2 cellular contexts compared by ENCODE assay signal in the genomic region with DNA sequence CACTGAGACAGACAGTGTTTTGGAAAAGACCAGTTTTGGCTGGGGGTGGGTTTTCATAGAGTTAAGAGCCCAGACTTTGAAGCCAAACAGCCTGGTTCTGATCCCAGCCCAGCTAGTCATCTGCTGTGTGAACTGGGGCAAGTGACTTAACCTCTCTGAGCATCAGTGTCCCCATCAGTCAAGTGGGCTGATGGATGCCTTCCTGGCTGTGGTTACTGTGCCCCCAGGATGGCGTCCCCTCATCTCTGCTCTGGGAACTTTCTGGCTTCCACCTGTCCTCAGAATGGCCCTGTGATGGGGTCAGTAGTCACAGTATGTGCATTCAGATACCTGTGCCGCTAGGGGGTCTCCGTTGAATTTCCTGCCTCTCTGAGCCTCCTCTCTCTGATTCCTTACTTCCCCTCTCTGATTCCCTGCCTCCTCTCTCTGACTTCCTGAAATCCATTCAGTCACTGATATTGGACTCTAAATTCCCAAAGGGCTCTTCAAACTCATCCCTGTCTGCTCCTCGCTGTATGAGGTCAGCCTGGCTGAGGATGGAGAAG.
TF ChIP-seq lines count a peak whose summit lies in the region.

No MANE protein-coding gene starts in this region.

TF ChIP-seq in HEK293, 187 proteins besides CTCF, POLR2A, EP300 and RAD21:
- TF ChIP-seq ZNF768 (tag by site-specific recombination; IDR thresholded peaks at IDR 0.05) = peak; percentile 63
- TF ChIP-seq ZNF223 (tag by site-specific recombination; IDR thresholded peaks at IDR 0.05) = no peak
- TF ChIP-seq ZFP37 (tag by site-specific recombination; IDR thresholded peaks at IDR 0.05) = no peak
- TF ChIP-seq HOXD13 (CRISPR knock-in tag; IDR thresholded peaks at IDR 0.05; ENCODE audit: borderline replicate concordance) = no peak
- TF ChIP-seq IKZF3 (tag by site-specific recombination; IDR thresholded peaks at IDR 0.05) = 0 out of 2 replicates have a peak, but pooled peaks have one; percentile 19

TF ChIP-seq in H1, 55 proteins besides CTCF, POLR2A, EP300 and RAD21:
- TF ChIP-seq SAP30 (IDR thresholded peaks at IDR 0.05; ENCODE audit: insufficient read depth, insufficient replicate concordance, low read length) = no peak
- TF ChIP-seq KDM1A (IDR thresholded peaks at IDR 0.05; ENCODE audit: borderline replicate concordance, low read length) = peak; percentile 34; the same call in 1 of the 2 replicates
